ENCODE assay signal across 6 cellular contexts in the genomic region with DNA sequence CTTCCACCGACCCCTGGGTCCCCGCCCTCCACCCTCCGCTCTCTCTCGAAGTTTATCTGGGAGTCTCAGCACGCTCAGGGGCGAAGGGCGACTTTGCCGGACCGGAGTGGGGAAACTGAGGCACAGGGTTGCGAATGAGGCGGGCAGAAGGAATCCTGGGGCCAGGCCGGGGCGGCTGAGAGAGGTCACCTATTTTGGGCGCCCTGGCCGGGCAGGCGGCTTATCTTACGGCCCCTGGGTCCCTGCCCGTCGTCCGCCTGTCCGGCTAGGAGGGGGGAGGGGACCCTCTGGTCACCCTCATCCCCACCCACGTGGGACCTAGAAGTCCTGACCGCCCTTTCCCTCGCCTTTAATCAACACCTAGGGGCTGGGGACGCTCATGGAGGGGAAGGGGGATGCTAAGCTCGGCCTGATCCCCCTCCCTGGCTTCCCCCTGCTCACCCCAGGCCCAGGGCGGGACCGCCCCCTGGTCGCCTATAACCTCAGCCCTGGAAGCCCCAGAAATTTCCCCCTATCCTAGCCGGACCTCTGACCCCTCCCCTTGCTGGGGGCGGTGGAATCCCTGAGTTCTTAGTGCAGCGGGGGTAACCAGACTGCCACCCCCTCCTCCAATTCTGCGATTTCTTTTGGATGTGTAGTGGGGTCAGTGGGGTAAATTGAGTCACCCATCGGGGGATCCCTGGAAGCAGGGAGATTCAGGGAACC. TPM values are rescaled to one million over a fixed set of nuclear protein-coding genes. Genes with fewer than 3 reads are reported as not detected.
DNase-seq lines count a peak whose midpoint lies in the region; ATAC-seq and TF ChIP-seq lines count a peak whose summit lies in the region.

No MANE protein-coding gene starts in this region.

- in situ Hi-C loops in GM13976 (cut with MboI; ENCODE audit: low sequenced_read_pairs, unreplicated experiment): loop anchor here (5.0 to 10.0 kb wide), 2 partner anchors 125 to 218 kb away; no protein-coding TSS in a partner anchor

- H3K4me1 ChIP-seq in uterus: peaks cover 0 to 28% of the 10 kb centered on the region in 2 donors

- intact Hi-C loops in uterus (cut with DNase I; ENCODE audit: low total_unique reads): no loop called here

- no peak for ATAC-seq in HG03196 (IDR thresholded peaks at IDR 0.05; ENCODE audit: unreplicated experiment)

- TF ChIP-seq CTCF in GM13976 (IDR thresholded peaks at IDR 0.05; ENCODE audit: borderline replicate concordance, control extremely low read depth, extremely low read depth, insufficient read depth, missing control alignments) (no peak), VCaP (conservative IDR thresholded peaks at IDR 0.05) (no peak), uterus (IDR thresholded peaks at IDR 0.05) (no peak)

- H3K9me3 ChIP-seq in iPS-18c (ENCODE audit: control insufficient read depth, insufficient read depth, low read length) (no peaks in the 10 kb centered on the region), uterus (no peaks in the 10 kb centered on the region)

- H3K27ac ChIP-seq in VCaP: peak overlapping the region; percentile 60; the same call in 1 of the 2 replicates
- H3K27ac ChIP-seq in uterus: peak overlapping the region; percentile 82 to 99

- no peak for TF ChIP-seq POLR2A in uterus (IDR thresholded peaks at IDR 0.05)

- H3K36me3 ChIP-seq in uterus: no peaks in the 10 kb centered on the region

- H3K4me3 ChIP-seq in iPS-18c (ENCODE audit: insufficient read depth, low read depth, low read length) (peak overlapping the region; percentile 89), uterus (peak overlapping the region; percentile 82 to 89)

- DNase-seq in GM13976 (ENCODE audit: low spot score): peak; percentile 71
- peak in 1 of 2 donors; percentile 42 for DNase-seq in uterus
- no peak for DNase-seq in SHP77 (lab: John Stamatoyannopoulos, UW)

- no peaks in the 10 kb centered on the region for H3K27me3 ChIP-seq in uterus

RNA-seq across cellular contexts. Expression of a gene that starts 0.6 kb away (rescaled TPM):
- total RNA-seq in uterus: 100 to 1,000 TPM in 1 of 4 donors, 10 to 100 TPM in 3; 36.0 to 144 (median 48.2) TPM

RNA-seq across cellular contexts. Expression of a gene that starts 2.7 kb away (rescaled TPM):
- 100 to 1,000 TPM in 2 of 4 donors, 10 to 100 TPM in 2; 38.6 to 147 (median 111) TPM for total RNA-seq in uterus

RNA-seq across cellular contexts. Expression of a gene that starts 19.6 kb away (rescaled TPM):
- 1,000 to 10,000 TPM in 1 of 4 donors, 100 to 1,000 TPM in 2, 10 to 100 TPM in 1; 45.4 to 1,093 (median 422) TPM for total RNA-seq in uterus

RNA-seq across cellular contexts. Expression of a gene that starts 27.2 kb away (rescaled TPM):
- total RNA-seq in uterus: 1 to 10 TPM in 2 of 4 donors, not detected in 2; 1.0 to 5.4 TPM

RNA-seq across cellular contexts. Expression of a gene that starts 32.5 kb away (rescaled TPM):
- total RNA-seq in uterus: 1 to 10 TPM in 3 of 4 donors, under 1 TPM in 1; 0.29 to 7.9 (median 4.6) TPM
